Comparison of ENCODE assay signal across 20 cellular contexts in genomic region chr17:33052856-33053255, GRCh38.
"Had no signal": no experiment of that assay in that cellular context is flagged by ENCODE, and none has a peak within 500 bp of the region (broad histone marks: within the 10 kb centered on the region; RNA-seq: fewer than 3 reads in every experiment).

No MANE protein-coding gene starts in this region.

- H3K27me3 ChIP-seq: upper lobe of right lung had no signal

- DNase-seq: activated CD4-positive, alpha-beta T cell treated with anti-CD3 and anti-CD28 coated beads for 1 hour; activated CD4-positive, alpha-beta T cell treated with anti-CD3 and anti-CD28 coated beads, Interleukin-2, amount 50 U/mL, for 1 hour; activated CD8-positive, alpha-beta T cell treated with anti-CD3 and anti-CD28 coated beads, Interleukin-2, amount 10 ng/mL, durations not matched to agents 7 days and 5 days; activated gamma-delta T cell treated with Interleukin-2 at 50 U/mL for 16 hours; activated T-cell treated with anti-CD3 and anti-CD28 coated beads, Interleukin-2, amount 50 U/mL, for 1 hour; aorta; caudate nucleus; dermis blood vessel endothelial cell; effector CD8-positive, alpha-beta T cell; esophagus squamous epithelium; head of caudate nucleus; stimulated activated CD4-positive, alpha-beta T cell treated with anti-CD3 and anti-CD28 coated beads, Interleukin-4, amount 100 ng/mL, for 24 hours; stimulated activated naive CD8-positive, alpha-beta T cell treated with anti-CD3 and anti-CD28 coated beads, Interleukin-15, Interleukin-2, amounts not matched to agents 100 U/mL and 50 U/mL, for 24 hours; SW 1271; T-helper 17 cell; upper lobe of right lung had no signal

- H3K4me3 ChIP-seq: esophagus squamous epithelium, gastroesophageal sphincter, lung, upper lobe of right lung had no signal

- H3K27ac ChIP-seq: esophagus squamous epithelium, gastroesophageal sphincter, upper lobe of right lung had no signal

- H3K9me3 ChIP-seq: esophagus squamous epithelium, gastroesophageal sphincter, upper lobe of right lung had no signal

- H3K4me1 ChIP-seq: esophagus squamous epithelium, gastroesophageal sphincter, upper lobe of right lung had no signal

- H3K36me3 ChIP-seq: esophagus squamous epithelium, gastroesophageal sphincter, upper lobe of right lung had no signal

- ATAC-seq: activated CD8-positive, alpha-beta T cell treated with anti-CD3 and anti-CD28 coated beads, Interleukin-2, amount 10 ng/mL, durations not matched to agents 7 days and 5 days; activated naive CD4-positive, alpha-beta T cell treated with anti-CD3 and anti-CD28 coated beads, Interleukin-2, amount 50 U/mL, for 72 hours; gastroesophageal sphincter; natural killer cell treated with Interleukin-12 subunit alpha and Interleukin-12 subunit beta and Interleukin-15 and Interleukin-18, amount 100 ng/mL, for 72 hours; stimulated activated naive CD8-positive, alpha-beta T cell treated with anti-CD3 and anti-CD28 coated beads, Interleukin-15, Interleukin-2, amounts not matched to agents 100 U/mL and 50 U/mL, for 24 hours; T-helper 17 cell; upper lobe of right lung had no signal
